ENCODE assay signal across 8 cellular contexts in the genomic region with DNA sequence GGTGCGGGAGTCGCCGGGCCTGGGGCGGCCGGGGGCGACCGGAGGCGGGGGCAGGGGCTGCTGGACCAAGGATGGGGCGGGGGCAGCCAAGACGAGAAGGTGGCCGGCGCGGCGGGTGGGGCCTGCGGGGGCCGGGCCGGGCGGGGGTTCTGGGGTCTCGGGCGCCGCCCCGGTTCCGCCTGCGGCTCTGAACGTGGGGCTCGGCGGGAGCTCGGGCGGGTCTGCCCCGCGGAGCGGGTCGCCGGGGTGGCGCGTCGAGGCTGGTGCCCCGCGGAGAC. TPM values are rescaled to one million over a fixed set of nuclear protein-coding genes. Genes with fewer than 3 reads are reported as not detected.
DNase-seq lines count a peak whose midpoint lies in the region; ATAC-seq and TF ChIP-seq lines count a peak whose summit lies in the region.

No MANE protein-coding gene starts in this region.

- H3K36me3 Mint-ChIP-seq in CD8-positive, alpha-beta T cell: peaks cover 24% of the 10 kb centered on the region
- H3K36me3 Mint-ChIP-seq in endothelial cell (ENCODE audit: low read depth, unreplicated experiment): peaks cover 18% of the 10 kb centered on the region

- H3K27me3 Mint-ChIP-seq in CD8-positive, alpha-beta T cell (ENCODE audit: low read depth): no peaks in the 10 kb centered on the region
- H3K27me3 Mint-ChIP-seq in endothelial cell (ENCODE audit: unreplicated experiment): peaks cover 15% of the 10 kb centered on the region

- H3K79me2 ChIP-seq in PC-3 (ENCODE audit: low read length): peaks cover 46% of the 10 kb centered on the region

- peaks cover 27% of the 10 kb centered on the region for H3K4me1 Mint-ChIP-seq in CD8-positive, alpha-beta T cell (ENCODE audit: low read depth)
- peaks cover 18% of the 10 kb centered on the region for H3K4me1 Mint-ChIP-seq in endothelial cell (ENCODE audit: unreplicated experiment)

- peak overlapping the region; percentile 93 for H3K4me3 Mint-ChIP-seq in CD8-positive, alpha-beta T cell
- peak overlapping the region; percentile 97 for H3K4me3 Mint-ChIP-seq in endothelial cell (ENCODE audit: unreplicated experiment)

- H3K4me1 ChIP-seq in CD8-positive, alpha-beta T cell (ENCODE audit: insufficient read depth, low read length): peaks cover 26% of the 10 kb centered on the region
- H3K4me1 ChIP-seq in PC-3 (ENCODE audit: insufficient read depth, low read length) (peaks cover 25% of the 10 kb centered on the region), neutrophil (ENCODE audit: control insufficient read depth in 1 of 2, insufficient read depth in 1 of 2, low read depth in 1 of 2, low read length in 1 of 2) (peaks cover 20 to 33% of the 10 kb centered on the region in 2 experiments)

- POLR2A ChIA-PET in CD8-positive, alpha-beta T cell (lab: Charles Lee): no interaction called here
- POLR2A ChIA-PET in PC-3 (lab: Charles Lee; ENCODE audit: unreplicated experiment): no interaction called here

- CTCF ChIA-PET in CD8-positive, alpha-beta T cell (lab: Charles Lee): interaction anchor here (1.4 kb wide), 1 partner anchor 14 kb away, joined by 3 read pairs; no protein-coding TSS in a partner anchor
- CTCF ChIA-PET in PC-3 (lab: Charles Lee): no interaction called here

- no peaks in the 10 kb centered on the region for H3K9me3 Mint-ChIP-seq in CD8-positive, alpha-beta T cell
- no peaks in the 10 kb centered on the region for H3K9me3 Mint-ChIP-seq in endothelial cell (ENCODE audit: unreplicated experiment)

- H4K20me1 ChIP-seq in PC-3 (ENCODE audit: low read length): peaks cover 47% of the 10 kb centered on the region

- H3K9ac ChIP-seq in PC-3 (ENCODE audit: low read length): peak overlapping the region; percentile 95

- no peaks in the 10 kb centered on the region for H3K9me2 ChIP-seq in PC-3 (replicated peaks; ENCODE audit: low read length)

- H3K27me3 ChIP-seq in CD8-positive, alpha-beta T cell (ENCODE audit: insufficient read depth, low read length): no peaks in the 10 kb centered on the region
- H3K27me3 ChIP-seq in PC-3 (ENCODE audit: low read length) (no peaks in the 10 kb centered on the region), neutrophil (no peaks in the 10 kb centered on the region)

- no peak for ATAC-seq in CD8-positive, alpha-beta T cell
- no peak for ATAC-seq in PC-3
- no peak for ATAC-seq in HG02571 (IDR thresholded peaks at IDR 0.05; ENCODE audit: unreplicated experiment)
- ATAC-seq in HG03571 (IDR thresholded peaks at IDR 0.05; ENCODE audit: unreplicated experiment): no peak
- ATAC-seq in GM18517 (IDR thresholded peaks at IDR 0.05; ENCODE audit: unreplicated experiment): no peak

- peak overlapping the region; percentile 92 for H3K4me3 ChIP-seq in CD8-positive, alpha-beta T cell (ENCODE audit: low read depth, low read length)
- H3K4me3 ChIP-seq in PC-3 (ENCODE audit: low read length): peak overlapping the region; percentile 94
- H3K4me3 ChIP-seq in neutrophil (ENCODE audit: low read depth in 1 of 2, low read length in 1 of 2): peak overlapping the region; percentile 75 to 78

- H3K9me3 ChIP-seq in CD8-positive, alpha-beta T cell (ENCODE audit: low read length): no peaks in the 10 kb centered on the region
- H3K9me3 ChIP-seq in PC-3 (ENCODE audit: low read length) (no peaks in the 10 kb centered on the region), neutrophil (no peaks in the 10 kb centered on the region)

- peak overlapping the region; percentile 50 for H3K27ac ChIP-seq in CD8-positive, alpha-beta T cell (ENCODE audit: low read depth, low read length)
- H3K27ac ChIP-seq in PC-3 (ENCODE audit: low read length) (peak overlapping the region; percentile 36), neutrophil (peak overlapping the region; percentile 91)

- intact Hi-C loops in CD8-positive, alpha-beta T cell (cut with DNase I, micrococcal nuclease): loop anchor here (2.0 to 10.0 kb wide), 9 partner anchors 120 to 489 kb away; partner anchors contain the start of genes LSM14B (in 1 of the 2), MTG2 (in 1 of the 2), PSMA7 (in 1 of the 2) and SLCO4A1 (in 1 of the 2)
- intact Hi-C loops in PC-3 (cut with micrococcal nuclease): loop anchor here (5.0 kb wide), 2 partner anchors 64 to 194 kb away; partner anchors contain the start of gene LAMA5

- H2AFZ ChIP-seq in PC-3 (ENCODE audit: low read length): no peak overlapping the region

- peaks cover 8% of the 10 kb centered on the region for H3F3A ChIP-seq in PC-3 (ENCODE audit: low read length, unreplicated experiment)

- TF ChIP-seq CTCF in CD8-positive, alpha-beta T cell (IDR thresholded peaks at IDR 0.05): no peak
- no peak for TF ChIP-seq CTCF in PC-3 (conservative IDR thresholded peaks at IDR 0.05; ENCODE audit: low read depth, low read length)
- TF ChIP-seq CTCF in endothelial cell (IDR thresholded peaks at IDR 0.05; ENCODE audit: unreplicated experiment): no peak
- TF ChIP-seq CTCF in neutrophil (IDR thresholded peaks at IDR 0.05): no peak

- no peak for DNase-seq in CD8-positive, alpha-beta T cell
- no peak for DNase-seq in PC-3
- no peak for DNase-seq in endothelial cell (ENCODE audit: low spot score)
- no peak for DNase-seq in iPS-NIHi7 (ENCODE audit: extremely low spot score)

- peaks cover 10% of the 10 kb centered on the region for H3K36me3 ChIP-seq in CD8-positive, alpha-beta T cell (ENCODE audit: insufficient read depth, low read length)
- H3K36me3 ChIP-seq in PC-3 (ENCODE audit: low read depth, low read length) (peaks cover 41% of the 10 kb centered on the region), neutrophil (peaks cover 67% of the 10 kb centered on the region)

- H3K4me2 ChIP-seq in PC-3 (ENCODE audit: low read length): peak overlapping the region; percentile 100

- peak overlapping the region; percentile 93 for H3K27ac Mint-ChIP-seq in CD8-positive, alpha-beta T cell
- H3K27ac Mint-ChIP-seq in endothelial cell (ENCODE audit: unreplicated experiment): no peak overlapping the region

- no TSS peak for BruUV-seq in PC-3 (replicated peaks; lab: Mats Ljungman, UMichigan)

RNA-seq across cellular contexts. Expression of gene ADRM1, which starts 0.2 kb away (rescaled TPM):
- 10 to 100 TPM; 52.7 to 52.9 TPM for total RNA-seq in CD8-positive, alpha-beta T cell
- total RNA-seq in PC-3 (2014; rRNA removed) (374 and 487 TPM in 2 replicates), endothelial cell (ENCODE audit: unreplicated experiment) (132 TPM)

Comparison
In these comparisons a context has a peak if more than half of its experiments do, and no peak if none do; other contexts are left out.
1. H3K27ac ChIP-seq: peak in every context shown above with its lines; median percentile 91 in neutrophil; 50 in CD8-positive, alpha-beta T cell; 36 in PC-3.